Comparison of ENCODE assay signal across 2 cellular contexts in genomic region chr14:45181806-45182205, GRCh38.
TF ChIP-seq lines count a peak whose summit lies in the region.

No MANE protein-coding gene starts in this region.

TF ChIP-seq in IMR-90, 13 proteins besides CTCF, POLR2A, EP300 and RAD21:
- TF ChIP-seq RFX5 (IDR thresholded peaks at IDR 0.05; ENCODE audit: low read depth, low read length) (no peak), RCOR1 (IDR thresholded peaks at IDR 0.05; ENCODE audit: insufficient replicate concordance, low read length) (no peak), SMC3 (IDR thresholded peaks at IDR 0.05; ENCODE audit: low read depth, low read length) (no peak), ELK1 (IDR thresholded peaks at IDR 0.05; ENCODE audit: borderline replicate concordance, low read depth, low read length) (no peak), FOS (IDR thresholded peaks at IDR 0.05; ENCODE audit: low read depth, low read length) (no peak), USF2 (IDR thresholded peaks at IDR 0.05; ENCODE audit: low read depth, low read length) (no peak), BHLHE40 (IDR thresholded peaks at IDR 0.05; ENCODE audit: low read depth, low read length) (no peak), MXI1 (IDR thresholded peaks at IDR 0.05; ENCODE audit: borderline replicate concordance, low read depth, low read length) (no peak), CHD1 (IDR thresholded peaks at IDR 0.05; ENCODE audit: low read depth, low read length) (no peak), NFE2L2 (IDR thresholded peaks at IDR 0.05; ENCODE audit: low read depth, low read length) (no peak), MAFK (IDR thresholded peaks at IDR 0.05; ENCODE audit: low read depth, low read length) (no peak), MAZ (IDR thresholded peaks at IDR 0.05; ENCODE audit: borderline replicate concordance, low read depth, low read length) (no peak), CEBPB (IDR thresholded peaks at IDR 0.05; ENCODE audit: low read depth, low read length) (no peak)

TF ChIP-seq in endothelial cell of umbilical vein, 7 proteins besides CTCF, POLR2A, EP300 and RAD21:
- TF ChIP-seq MYC (IDR thresholded peaks at IDR 0.05; ENCODE audit: low read depth, low read length) (no peak), FOS (IDR thresholded peaks at IDR 0.05; ENCODE audit: borderline replicate concordance, insufficient read depth, low read length) (no peak), GATA2 (IDR thresholded peaks at IDR 0.05; ENCODE audit: insufficient read depth, insufficient read length, low read depth, low read length) (no peak), EZH2 (IDR thresholded peaks at IDR 0.05; ENCODE audit: borderline replicate concordance, low read depth, low read length, severe bottlenecking) (no peak), POLR2AphosphoS5 (IDR thresholded peaks at IDR 0.05; ENCODE audit: insufficient read depth, low read depth, low read length) (no peak), JUN (IDR thresholded peaks at IDR 0.05; ENCODE audit: borderline replicate concordance, insufficient read depth, insufficient read length, low read depth) (no peak), MAX (IDR thresholded peaks at IDR 0.05; ENCODE audit: insufficient read depth, insufficient read length) (no peak)
